In genomic region chr10:79058899-79059771, GRCh38 we compare ENCODE assay signal across 17 cellular contexts. TPM values are rescaled to one million over a fixed set of nuclear protein-coding genes. Genes with fewer than 3 reads are reported as not detected.
DNase-seq lines count a peak whose midpoint lies in the region; ATAC-seq, FAIRE-seq and TF ChIP-seq lines count a peak whose summit lies in the region.
"Had no signal": no experiment of that assay in that cellular context is flagged by ENCODE, and none has a peak within 500 bp of the region (broad histone marks: within the 10 kb centered on the region; RNA-seq: fewer than 3 reads in every experiment).

No MANE protein-coding gene starts in this region.

- DNase-seq in HT-29 (ENCODE audit: low spot score) (peak; percentile 19), K562 (ENCODE audit: extremely low read depth in 1 of 4, low spot score in 3 of 4) (peak in 1 of 4 experiments; percentile 55), left colon (peak; percentile 79 to 85), sigmoid colon (peak; percentile 38), frontal cortex (ENCODE audit: low spot score in 2 of 2) (no peak), DMS 273 (lab: John Stamatoyannopoulos, UW; ENCODE audit: unreplicated experiment) (no peak)
- no peak for DNase-seq in activated CD4-positive, alpha-beta T cell treated with anti-CD3 and anti-CD28 coated beads for 1 hour
- DNase-seq: activated CD8-positive, alpha-beta memory T cell treated with anti-CD3 and anti-CD28 coated beads, Interleukin-2, amount 50 U/mL, for 4 hours; HCEC 1CT; NCI-H1417 treated with DMSO at 0.1 percent for 48 hours; stimulated activated CD4-positive, alpha-beta T cell treated with anti-CD3 and anti-CD28 coated beads, Interleukin-12 subunit alpha, Interleukin-12 subunit beta, amount 100 ng/mL, for 4 hours; T-helper 1 cell had no signal

- H3K27ac ChIP-seq in K562 (ENCODE audit: extremely low read depth, low read depth, low read length): no peak overlapping the region
- H3K27ac ChIP-seq in sigmoid colon: peak overlapping the region; percentile 20 to 64 (median 38)
- H3K27ac ChIP-seq: BLaER1, KMS-11 had no signal

- TF ChIP-seq EP300 in K562 (IDR thresholded peaks at IDR 0.05; ENCODE audit: low read length) (no peak), sigmoid colon (IDR thresholded peaks at IDR 0.05) (no peak)

- H3K9me3 ChIP-seq in K562 (replicated peaks; ENCODE audit: control insufficient read depth, insufficient read depth, low read depth, low read length): no peaks in the 10 kb centered on the region
- no peaks in the 10 kb centered on the region for H3K9me3 ChIP-seq in sigmoid colon
- H3K9me3 ChIP-seq: BLaER1 had no signal

- CTCF ChIA-PET in K562 (lab: Yijun Ruan, JAX; ENCODE audit: low intra/inter-chr PET ratio): no interaction called here

- 5% methylated on average over 10 of the region's 10 CpGs for WGBS in K562 (ENCODE audit: insufficient coverage, low coverage, missing lambda C conversion rate)
- WGBS in sigmoid colon, 2 donors: 20 to 72% methylated on average over 10 of the region's 10 CpGs

- no peak overlapping the region for H3K4me3 ChIP-seq in K562
- H3K4me3 ChIP-seq in sigmoid colon: no peak overlapping the region
- H3K4me3 ChIP-seq: BLaER1, coronary artery had no signal

- no peaks in the 10 kb centered on the region for H3K9me1 ChIP-seq in K562 (ENCODE audit: control insufficient read depth, insufficient read depth, low read length)

- TF ChIP-seq RAD21 in K562 (CRISPR knock-in tag; conservative IDR thresholded peaks at IDR 0.05 in 1 of 2, IDR thresholded peaks at IDR 0.05 in 1 of 2): no peak

- H2AFZ ChIP-seq in K562 (ENCODE audit: low read depth, low read length): no peak overlapping the region

- FAIRE-seq in K562 (lab: Jason Lieb, UNC): no peak
- FAIRE-seq in frontal cortex (lab: Jason Lieb, UNC): no peak

- POLR2A ChIA-PET in K562 (lab: Yijun Ruan, JAX): interaction anchor here (0.5 to 1.4 kb wide), 5 partner anchors 12 to 266 kb away, joined by 3 to 4 read pairs (median 4); no protein-coding TSS in a partner anchor

- peaks cover 0 to 27% of the 10 kb centered on the region in 2 experiments; a peak in 3 of 5 replicates for H3K27me3 ChIP-seq in K562 (ENCODE audit: control insufficient read depth in 2 of 2, insufficient read depth in 2 of 2, low read length in 2 of 2)
- no peaks in the 10 kb centered on the region for H3K27me3 ChIP-seq in sigmoid colon

- intact Hi-C loops in K562 (cut with micrococcal nuclease) (no loop called here), left colon (cut with DNase I, micrococcal nuclease) (no loop called here), sigmoid colon (cut with DNase I) (no loop called here)

- no peaks in the 10 kb centered on the region for H4K20me1 ChIP-seq in K562 (replicated peaks; ENCODE audit: control insufficient read depth, insufficient read depth, low read length)
- H4K20me1 ChIP-seq: BLaER1 had no signal

- no TSS peak for BruUV-seq in K562 (replicated peaks; lab: Mats Ljungman, UMichigan)

- ATAC-seq in K562 (peak; percentile 50), left colon (peak; percentile 78), HG02973 (IDR thresholded peaks at IDR 0.05; ENCODE audit: unreplicated experiment) (no peak)
- ATAC-seq: activated CD4-positive, CD25-positive, alpha-beta regulatory T cell treated with anti-CD3 and anti-CD28 coated beads, Interleukin-2, amount 50 U/mL, for 24 hours had no signal

- H3K4me1 ChIP-seq in K562 (replicated peaks in 1 of 2; ENCODE audit: control insufficient read depth in 2 of 2, insufficient read depth in 2 of 2, low read length in 2 of 2) (peaks cover 6 to 8% of the 10 kb centered on the region in 2 experiments; a peak in 4 of 5 replicates), sigmoid colon (peaks cover 0 to 16% (median 10%) of the 10 kb centered on the region in 4 donors)

- in situ Hi-C loops in K562 (cut with MboI): no loop called here

- no peak overlapping the region for H3K9ac ChIP-seq in K562 (ENCODE audit: insufficient read depth in 1 of 2, low read depth in 2 of 2, low read length in 2 of 2)
- H3K9ac ChIP-seq: BLaER1, KMS-11 had no signal

- H3K79me2 ChIP-seq in K562 (ENCODE audit: control insufficient read depth, insufficient read depth, low read length): no peaks in the 10 kb centered on the region

- no peak overlapping the region for H3K4me2 ChIP-seq in K562 (ENCODE audit: insufficient read depth, low read length)
- H3K4me2 ChIP-seq: BLaER1, KMS-11 had no signal

- TF ChIP-seq CTCF in K562 (IDR thresholded peaks at IDR 0.05 in 2 of 3, conservative IDR thresholded peaks at IDR 0.05 in 1 of 3; ENCODE audit: insufficient read depth in 2 of 3, low read depth in 1 of 3, low read length in 3 of 3) (no peak), sigmoid colon (IDR thresholded peaks at IDR 0.05) (no peak)

- no peaks in the 10 kb centered on the region for H3K36me3 ChIP-seq in K562 (ENCODE audit: control insufficient read depth, insufficient read depth, low read length)
- no peaks in the 10 kb centered on the region for H3K36me3 ChIP-seq in sigmoid colon
- H3K36me3 ChIP-seq: BLaER1 had no signal

- TF ChIP-seq POLR2A in K562 (conservative IDR thresholded peaks at IDR 0.05): no peak
- TF ChIP-seq POLR2A in sigmoid colon (IDR thresholded peaks at IDR 0.05): no peak

TF ChIP-seq in K562, 482 proteins besides CTCF, POLR2A, EP300 and RAD21 (continues in another document):
- 0 out of 4 replicates have a peak, but pooled peaks have one; percentile 11 to 16 for TF ChIP-seq NRF1 (conservative IDR thresholded peaks at IDR 0.05 in 1 of 2, IDR thresholded peaks at IDR 0.05 in 1 of 2)
- peak; percentile 59; the same call in 1 of the 2 replicates for TF ChIP-seq DPF2 (IDR thresholded peaks at IDR 0.05)
- TF ChIP-seq RB1 (IDR thresholded peaks at IDR 0.05; ENCODE audit: low read depth): peak; percentile 41; the same call in 1 of the 2 replicates
- TF ChIP-seq SMARCA4 (IDR thresholded peaks at IDR 0.05): peak; percentile 36; the same call in 1 of the 2 replicates
- peak; percentile 46; the same call in 1 of the 2 replicates for TF ChIP-seq SREBF2 (CRISPR knock-in tag; IDR thresholded peaks at IDR 0.05)
- TF ChIP-seq ZZZ3 (IDR thresholded peaks at IDR 0.05): no peak
- 0 out of 4 replicates have a peak, but pooled peaks have one; percentile 9 to 28 for TF ChIP-seq MAZ (CRISPR knock-in tag; conservative IDR thresholded peaks at IDR 0.05 in 1 of 2, IDR thresholded peaks at IDR 0.05 in 1 of 2)
- TF ChIP-seq ZEB2 (IDR thresholded peaks at IDR 0.05): 0 out of 2 replicates have a peak, but pooled peaks have one; percentile 54
- no peak for TF ChIP-seq SRF (CRISPR knock-in tag; IDR thresholded peaks at IDR 0.05)
- peak; percentile 58; the same call in 1 of the 2 replicates for TF ChIP-seq HDAC2 (IDR thresholded peaks at IDR 0.05)
- peak; percentile 41; the same call in 1 of the 2 replicates for TF ChIP-seq MTA2 (IDR thresholded peaks at IDR 0.05; ENCODE audit: low read depth)
- TF ChIP-seq ZFP36 (IDR thresholded peaks at IDR 0.05; ENCODE audit: low read depth, low read length, partially characterized antibody): peak; percentile 52
- TF ChIP-seq GTF2E2 (tag; IDR thresholded peaks at IDR 0.05): no peak
- TF ChIP-seq CBFA2T2 (conservative IDR thresholded peaks at IDR 0.05): peak; percentile 68
- 0 out of 2 replicates have a peak, but pooled peaks have one; percentile 11 for TF ChIP-seq JUND (IDR thresholded peaks at IDR 0.05; ENCODE audit: borderline replicate concordance, low read depth, low read length)
- TF ChIP-seq JUND (tag; IDR thresholded peaks at IDR 0.05; ENCODE audit: borderline replicate concordance, low read depth, low read length): no peak; the same call in 2 of the 3 replicates
- no peak for TF ChIP-seq ZNF764 (CRISPR knock-in tag; IDR thresholded peaks at IDR 0.05; ENCODE audit: low read depth)
- peak; percentile 68 for TF ChIP-seq TEAD4 (IDR thresholded peaks at IDR 0.05; ENCODE audit: low read length)
- TF ChIP-seq TEAD4 (CRISPR knock-in tag; IDR thresholded peaks at IDR 0.05; ENCODE audit: borderline replicate concordance): no peak
- no peak for TF ChIP-seq HNRNPL (IDR thresholded peaks at IDR 0.05; ENCODE audit: low read depth, low read length)
- TF ChIP-seq MYC (IDR thresholded peaks at IDR 0.05; ENCODE audit: low read depth, low read length): peak; percentile 50; the same call in 1 of the 2 replicates
- TF ChIP-seq MYC (CRISPR knock-in tag; IDR thresholded peaks at IDR 0.05; ENCODE audit: borderline replicate concordance, low read depth): no peak

RNA-seq across cellular contexts. Expression of gene ZMIZ1, which starts 9.6 kb away (rescaled TPM):
- 21.0 and 27.5 TPM in 2 replicates for total RNA-seq in HT-29 (2014; rRNA removed; shearing (Covaris generic))
- total RNA-seq in K562 (2011; cell fraction: chromatin; rRNA removed; ENCODE audit: low replicate concordance): 31.4 and 71.8 TPM in 2 replicates
- 28.6 and 32.2 TPM in 2 replicates for total RNA-seq in K562 (2011; cell fraction: nucleolus; rRNA removed)
- 31.8 and 38.1 TPM in 2 replicates for total RNA-seq in K562 (2011; cell fraction: nucleoplasm; rRNA removed)
- total RNA-seq in K562 (2014; rRNA removed): 7.0 and 7.7 TPM in 2 replicates
- total RNA-seq in K562 (2014; rRNA removed; fragmentation: Illumina TruSeq; extraction: Trizol): 2.6 and 2.8 TPM in 2 replicates
- 4.3 and 5.0 TPM in 2 replicates for total RNA-seq in K562 (2015; rRNA removed; fragmentation: Illumina TruSeq; extraction: Trizol)
- total RNA-seq in K562 (2021): 30.3 and 37.3 TPM in 2 replicates
- polyA plus RNA-seq in K562 (2011; rRNA removed): 3.6 and 6.2 TPM in 2 replicates
- 5.2 and 5.4 TPM in 2 replicates for polyA plus RNA-seq in K562 (2011; cell fraction: cytosol; rRNA removed)
- polyA plus RNA-seq in K562 (2011; cell fraction: nucleus; rRNA removed): 18.9 and 30.6 TPM in 2 replicates
- polyA plus RNA-seq in K562 (2012): 23.3 and 39.2 TPM in 2 replicates
- polyA plus RNA-seq in K562 (2014; fragmentation: Illumina TruSeq; extraction: Trizol): 22.9 and 25.1 TPM in 2 replicates
- polyA plus RNA-seq in K562 (2014; fragmentation: Nextera tagmentation; extraction: Ambion mirVana): 1 to 10 TPM; 1.0 to 1.9 TPM
- 11.0 and 11.7 TPM in 2 replicates for polyA plus RNA-seq in K562 (2014; rRNA removed)
- polyA minus RNA-seq in K562 (2011; rRNA and poly(A)+ RNA removed): 5.8 and 6.7 TPM in 2 replicates
- polyA minus RNA-seq in K562 (2011; cell fraction: cytosol; rRNA and poly(A)+ RNA removed): 14.9 and 22.3 TPM in 2 replicates
- 17.6 and 22.4 TPM in 2 replicates for polyA minus RNA-seq in K562 (2011; cell fraction: nucleus; rRNA and poly(A)+ RNA removed)
- 10 to 100 TPM; 50.7 to 63.9 TPM for total RNA-seq in left colon
- total RNA-seq in sigmoid colon: 10 to 100 TPM; 26.5 to 49.3 (median 37.5) TPM
- 10 to 100 TPM; 17.4 to 31.5 (median 25.4) TPM for polyA plus RNA-seq in sigmoid colon
- 19.6 TPM for total RNA-seq in frontal cortex

Comparison
In these comparisons a context has a peak if more than half of its experiments do, and no peak if none do; other contexts are left out.
1. DNase-seq: peak in HT-29 (single experiment), left colon (2 of 2) and sigmoid colon (single experiment); none in frontal cortex (0 of 2), DMS 273 (single experiment) and activated CD4-positive, alpha-beta T cell treated with anti-CD3 and anti-CD28 coated beads for 1 hour (single experiment).